Comparison of ENCODE assay signal across 13 cellular contexts in the genomic region with DNA sequence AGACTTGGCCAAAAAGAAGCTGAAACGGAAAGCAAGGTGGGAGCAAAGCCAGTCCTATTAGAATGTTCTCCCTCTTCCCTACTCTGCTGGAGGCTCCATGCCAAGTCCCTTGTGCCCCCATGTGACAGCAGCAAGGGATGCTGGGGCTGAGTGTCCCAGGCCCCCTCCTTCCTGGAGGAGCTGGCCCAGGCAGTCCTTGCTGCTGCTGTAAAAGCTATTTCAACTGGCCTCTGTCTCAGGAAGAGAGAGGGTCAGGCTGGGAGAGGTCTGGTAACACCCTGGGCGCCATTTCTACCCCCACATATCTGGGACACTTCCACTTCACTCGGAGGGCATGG.
DNase-seq lines count a peak whose midpoint lies in the region; ATAC-seq and TF ChIP-seq lines count a peak whose summit lies in the region.
"Had no signal": no experiment of that assay in that cellular context is flagged by ENCODE, and none has a peak within 500 bp of the region (broad histone marks: within the 10 kb centered on the region; RNA-seq: fewer than 3 reads in every experiment).

No MANE protein-coding gene starts in this region.

- H3K4me1 ChIP-seq in DOHH2 (ENCODE audit: control insufficient read depth, low read length) = peaks cover 68% of the 10 kb centered on the region

- H4K20me1 ChIP-seq in DOHH2 (ENCODE audit: control insufficient read depth, insufficient read depth, low read depth, low read length) = no peaks in the 10 kb centered on the region

- peak in 55 of 58 donors; percentile 15 to 90 (median 68) for DNase-seq in anterior cingulate cortex (lab: John Stamatoyannopoulos, UW)
- peak; percentile 54 to 71 for DNase-seq in hippocampal formation (lab: John Stamatoyannopoulos, UW)
- peak; percentile 67 for DNase-seq in putamen (ENCODE audit: low spot score)
- DNase-seq in UCSD-AML1 (lab: John Stamatoyannopoulos, UW; ENCODE audit: unreplicated experiment) = no peak
- no peak for DNase-seq in stimulated activated CD4-positive, alpha-beta T cell treated with anti-CD3 and anti-CD28 coated beads, Interleukin-2, amount 100 ng/mL, for 24 hours
- DNase-seq: ACHN; EL; natural killer cell; stimulated activated naive CD4-positive, alpha-beta T cell; T-helper 17 cell had no signal

- no peak for ATAC-seq in HG03039 (IDR thresholded peaks at IDR 0.05; ENCODE audit: unreplicated experiment)
- ATAC-seq in HG02759 (IDR thresholded peaks at IDR 0.05; ENCODE audit: unreplicated experiment) = no peak
- ATAC-seq: natural killer cell, T-helper 17 cell had no signal

- no peaks in the 10 kb centered on the region for H3K79me2 ChIP-seq in DOHH2 (ENCODE audit: control insufficient read depth, low read length)

- H3K36me3 ChIP-seq in DOHH2 (ENCODE audit: control insufficient read depth, low read length) = no peaks in the 10 kb centered on the region

- peaks cover 26% of the 10 kb centered on the region for H3F3A ChIP-seq in DOHH2 (ENCODE audit: control insufficient read depth, insufficient read depth)

- no peak for TF ChIP-seq CTCF in DOHH2 (IDR thresholded peaks at IDR 0.05; ENCODE audit: low read depth, low read length, poor library complexity, severe bottlenecking)

- H3K9me2 ChIP-seq in DOHH2 (replicated peaks; ENCODE audit: control insufficient read depth, low read length) = no peaks in the 10 kb centered on the region

- no peaks in the 10 kb centered on the region for H3K27me3 ChIP-seq in DOHH2 (ENCODE audit: control insufficient read depth, low read length)

- peak overlapping the region; percentile 65 for H3K4me2 ChIP-seq in DOHH2 (ENCODE audit: low read length)

- no peak overlapping the region for H3K27ac ChIP-seq in DOHH2 (ENCODE audit: low read depth, low read length)

- H3K9me3 ChIP-seq in DOHH2 (ENCODE audit: control insufficient read depth, insufficient read depth, low read length) = no peaks in the 10 kb centered on the region

- H3K4me3 ChIP-seq in DOHH2 (ENCODE audit: low read length) = no peak overlapping the region

Comparison
In these comparisons a context has a peak if more than half of its experiments do, and no peak if none do; other contexts are left out.
1. DNase-seq: peak in anterior cingulate cortex (55 of 58), hippocampal formation (2 of 2) and putamen (single experiment); none in UCSD-AML1 (single experiment) and stimulated activated CD4-positive, alpha-beta T cell treated with anti-CD3 and anti-CD28 coated beads, Interleukin-2, amount 100 ng/mL, for 24 hours (0 of 2).